ENCODE assay signal across 12 cellular contexts in the genomic region with DNA sequence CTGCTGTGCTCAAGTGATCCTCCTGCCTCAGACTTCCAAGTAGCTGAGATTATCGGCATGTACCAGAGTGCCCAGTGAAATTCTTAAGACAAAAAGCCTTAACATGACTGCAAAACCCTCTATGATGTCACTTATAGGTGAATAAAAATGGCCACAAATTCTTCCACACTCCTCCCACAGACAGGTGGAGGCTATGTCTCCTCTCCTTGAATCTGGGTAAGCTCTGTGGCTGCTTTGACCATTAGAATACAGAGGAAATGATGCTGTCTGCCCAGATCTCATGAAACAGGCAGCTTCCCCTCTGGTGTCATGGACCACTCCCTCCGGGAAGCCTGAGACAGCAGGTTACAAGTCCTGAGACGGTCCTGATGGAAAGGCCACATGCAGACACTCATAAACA.
DNase-seq lines count a peak whose midpoint lies in the region; FAIRE-seq and TF ChIP-seq lines count a peak whose summit lies in the region.
"Had no signal": no experiment of that assay in that cellular context is flagged by ENCODE, and none has a peak within 500 bp of the region (broad histone marks: within the 10 kb centered on the region; RNA-seq: fewer than 3 reads in every experiment).

No MANE protein-coding gene starts in this region.

- H3K36me3 Mint-ChIP-seq in dendritic cell treated with granulocyte-macrophage colony-stimulating factor and Interleukin-4, amounts not matched to agents 40 ng/mL and 50 ng/mL, for 4 days (ENCODE audit: low read depth): peaks cover 7% of the 10 kb centered on the region
- H3K36me3 Mint-ChIP-seq in neural crest cell (ENCODE audit: low read depth): no peaks in the 10 kb centered on the region

- peak overlapping the region; percentile 53 for H3K4me3 Mint-ChIP-seq in dendritic cell treated with granulocyte-macrophage colony-stimulating factor and Interleukin-4, amounts not matched to agents 40 ng/mL and 50 ng/mL, for 4 days
- H3K4me3 Mint-ChIP-seq in neural crest cell: no peak overlapping the region

- H3K9me3 ChIP-seq in Loucy (ENCODE audit: insufficient read depth, low read depth, low read length): no peaks in the 10 kb centered on the region
- H3K9me3 ChIP-seq: mucosa of descending colon, thoracic aorta had no signal

- no peaks in the 10 kb centered on the region for H3K79me2 ChIP-seq in Loucy (ENCODE audit: insufficient read depth, low read length)

- H3K36me3 ChIP-seq in Loucy (ENCODE audit: insufficient read depth, low read length): no peaks in the 10 kb centered on the region
- H3K36me3 ChIP-seq: thoracic aorta had no signal

- H3K4me2 ChIP-seq in Loucy (ENCODE audit: low read depth, low read length, poor library complexity, severe bottlenecking): no peak overlapping the region
- H3K4me2 ChIP-seq: PC-9 had no signal

- H3K9me3 Mint-ChIP-seq in dendritic cell treated with granulocyte-macrophage colony-stimulating factor and Interleukin-4, amounts not matched to agents 40 ng/mL and 50 ng/mL, for 4 days: peaks cover 12% of the 10 kb centered on the region
- H3K9me3 Mint-ChIP-seq in neural crest cell: no peaks in the 10 kb centered on the region

- no peaks in the 10 kb centered on the region for H3F3A ChIP-seq in Loucy (ENCODE audit: low read depth)

- H3K4me1 ChIP-seq in Loucy (ENCODE audit: insufficient read depth, low read length, poor library complexity, severe bottlenecking): peaks cover 3% of the 10 kb centered on the region

- peak; percentile 34 for DNase-seq in CMK (ENCODE audit: low read depth)
- DNase-seq in neural crest cell (ENCODE audit: low read depth, low spot score): no peak
- no peak for DNase-seq in midbrain (lab: John Stamatoyannopoulos, UW)
- DNase-seq in NAMALWA (ENCODE audit: low spot score): no peak
- no peak for DNase-seq in stimulated activated CD4-positive, alpha-beta T cell treated with anti-CD3 and anti-CD28 coated beads, Interleukin-1b, Interleukin-23, amount 100 ng/mL, for 48 hours
- DNase-seq in GM19239 (ENCODE audit: insufficient read length, low spot score): no peak
- DNase-seq: mucosa of descending colon, PC-9 had no signal

- H3K9ac ChIP-seq in Loucy (ENCODE audit: low read depth, low read length, poor library complexity, severe bottlenecking): no peak overlapping the region

- H3K27me3 Mint-ChIP-seq in dendritic cell treated with granulocyte-macrophage colony-stimulating factor and Interleukin-4, amounts not matched to agents 40 ng/mL and 50 ng/mL, for 4 days: no peaks in the 10 kb centered on the region
- no peaks in the 10 kb centered on the region for H3K27me3 Mint-ChIP-seq in neural crest cell (ENCODE audit: low read depth)

- no peaks in the 10 kb centered on the region for H4K20me1 ChIP-seq in Loucy (ENCODE audit: insufficient read depth, low read length, poor library complexity, severe bottlenecking)

- intact Hi-C loops in dendritic cell treated with granulocyte-macrophage colony-stimulating factor and Interleukin-4, amounts not matched to agents 40 ng/mL and 50 ng/mL, for 4 days (cut with micrococcal nuclease): loop anchor here (5.0 kb wide), 2 partner anchors 209 to 484 kb away; a partner anchor contains a TSS

- no peak overlapping the region for H3K4me3 ChIP-seq in Loucy (ENCODE audit: low read length, poor library complexity, severe bottlenecking)
- H3K4me3 ChIP-seq: mucosa of descending colon, PC-9, thoracic aorta had no signal

- TF ChIP-seq CTCF in Loucy (conservative IDR thresholded peaks at IDR 0.05; ENCODE audit: low read length): no peak
- no peak for TF ChIP-seq CTCF in neural crest cell (conservative IDR thresholded peaks at IDR 0.05)

- H3K9me2 ChIP-seq in Loucy (replicated peaks; ENCODE audit: low read depth, low read length): no peaks in the 10 kb centered on the region

- H3K4me1 Mint-ChIP-seq in dendritic cell treated with granulocyte-macrophage colony-stimulating factor and Interleukin-4, amounts not matched to agents 40 ng/mL and 50 ng/mL, for 4 days (ENCODE audit: low read depth): peaks cover 49% of the 10 kb centered on the region
- peaks cover 52% of the 10 kb centered on the region for H3K4me1 Mint-ChIP-seq in neural crest cell

- peak overlapping the region; percentile 92 for H3K27ac Mint-ChIP-seq in dendritic cell treated with granulocyte-macrophage colony-stimulating factor and Interleukin-4, amounts not matched to agents 40 ng/mL and 50 ng/mL, for 4 days
- peak overlapping the region; percentile 31 for H3K27ac Mint-ChIP-seq in neural crest cell (ENCODE audit: unreplicated experiment)

- no peak for FAIRE-seq in GM19239 (lab: Jason Lieb, UNC)
- FAIRE-seq: colon had no signal

- peak overlapping the region; percentile 36; the same call in 1 of the 2 replicates for H2AFZ ChIP-seq in Loucy (ENCODE audit: low read length)
- H2AFZ ChIP-seq: PC-9 had no signal

- no peaks in the 10 kb centered on the region for H3K27me3 ChIP-seq in Loucy (ENCODE audit: insufficient read depth, low read length, poor library complexity, severe bottlenecking)
